In the genomic region with DNA sequence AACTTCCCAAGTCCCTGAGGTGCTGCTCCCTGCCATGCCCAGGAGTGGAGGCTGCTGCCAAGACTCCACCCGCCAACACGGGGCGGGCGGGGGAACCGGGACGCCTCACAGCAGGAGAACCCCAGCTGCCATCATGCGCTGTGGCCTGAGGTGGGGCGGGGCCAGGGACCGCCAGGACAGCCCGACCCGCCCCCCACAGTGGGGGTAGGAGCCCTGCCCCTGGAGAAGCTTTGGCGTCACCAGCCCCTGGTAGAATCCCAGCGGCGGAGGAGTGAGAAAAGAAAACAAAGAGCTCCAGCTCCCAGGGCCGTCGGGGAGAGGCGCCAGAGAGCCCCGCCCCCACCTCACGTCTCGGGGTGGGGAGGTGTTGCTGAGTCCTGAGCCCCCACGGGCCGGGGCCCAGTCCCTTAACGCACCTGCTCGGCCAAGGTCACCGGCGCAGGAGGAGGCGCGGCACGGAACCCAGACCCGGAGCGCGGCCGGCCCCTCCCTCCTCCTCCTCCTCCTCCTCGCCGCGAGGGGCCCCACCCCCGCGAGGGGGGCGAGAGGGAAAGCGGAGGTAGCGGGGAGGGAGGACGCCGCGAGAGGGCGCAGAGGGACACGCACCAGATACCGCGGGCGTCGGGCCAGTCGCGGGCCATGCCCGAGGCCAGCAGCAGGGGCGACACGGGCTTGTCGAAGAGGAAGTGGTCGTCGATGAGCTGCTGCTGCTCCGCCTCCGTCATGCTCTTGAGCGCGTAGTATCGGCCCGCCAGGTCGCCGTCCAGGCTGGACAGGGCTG, we compare ENCODE assay signal across 1 cellular context.
TF ChIP-seq lines count a peak whose summit lies in the region.

No MANE protein-coding gene starts in this region.

TF ChIP-seq in HEK293, 187 proteins besides CTCF, POLR2A, EP300 and RAD21 (continued from another document and continues in another):
- TF ChIP-seq ZNF2 (tag by site-specific recombination; IDR thresholded peaks at IDR 0.05): peak; percentile 98
- peak; percentile 87 for TF ChIP-seq ZNF837 (tag by site-specific recombination; IDR thresholded peaks at IDR 0.05)
- no peak for TF ChIP-seq ZNF658 (tag by site-specific recombination; IDR thresholded peaks at IDR 0.05)
- TF ChIP-seq PRDM6 (tag by site-specific recombination; IDR thresholded peaks at IDR 0.05): peak; percentile 21; the same call in 1 of the 2 replicates
- TF ChIP-seq ZNF433 (tag by site-specific recombination; IDR thresholded peaks at IDR 0.05; ENCODE audit: low read depth): no peak
- TF ChIP-seq TCF7L2 (IDR thresholded peaks at IDR 0.05; ENCODE audit: borderline replicate concordance, low read depth, low read length): no peak
- peak; percentile 13; the same call in 1 of the 2 replicates for TF ChIP-seq ZNF121 (tag by site-specific recombination; IDR thresholded peaks at IDR 0.05)
- no peak for TF ChIP-seq ZNF157 (tag by site-specific recombination; IDR thresholded peaks at IDR 0.05)
- TF ChIP-seq ZNF26 (tag by site-specific recombination; IDR thresholded peaks at IDR 0.05): no peak
- TF ChIP-seq ZNF660 (tag by site-specific recombination; IDR thresholded peaks at IDR 0.05): peak; percentile 30
- no peak for TF ChIP-seq ZNF155 (tag by site-specific recombination; IDR thresholded peaks at IDR 0.05)
- TF ChIP-seq ZSCAN16 (tag by site-specific recombination; IDR thresholded peaks at IDR 0.05): 0 out of 2 replicates have a peak, but pooled peaks have one; percentile 18
- no peak for TF ChIP-seq ZNF248 (tag by site-specific recombination; IDR thresholded peaks at IDR 0.05)
- TF ChIP-seq ZNF561 (tag by site-specific recombination; IDR thresholded peaks at IDR 0.05; ENCODE audit: borderline replicate concordance): peak; percentile 93; the same call in 1 of the 2 replicates
- peak; percentile 94 for TF ChIP-seq SP7 (tag by site-specific recombination; IDR thresholded peaks at IDR 0.05)
- no peak for TF ChIP-seq ELK4 (IDR thresholded peaks at IDR 0.05; ENCODE audit: borderline replicate concordance, low read depth, low read length)
- TF ChIP-seq ZNF18 (tag by site-specific recombination; IDR thresholded peaks at IDR 0.05): no peak
- no peak for TF ChIP-seq ZNF114 (tag by site-specific recombination; IDR thresholded peaks at IDR 0.05)
- TF ChIP-seq ZNF354C (tag by site-specific recombination; IDR thresholded peaks at IDR 0.05; ENCODE audit: borderline replicate concordance, low read depth): no peak
- peak; percentile 88; the same call in 1 of the 2 replicates for TF ChIP-seq ZSCAN5A (tag by site-specific recombination; IDR thresholded peaks at IDR 0.05)
- TF ChIP-seq BCL11B (tag by site-specific recombination; IDR thresholded peaks at IDR 0.05; ENCODE audit: low read depth): peak; percentile 93
- TF ChIP-seq YY1 (tag by site-specific recombination; IDR thresholded peaks at IDR 0.05): 0 out of 2 replicates have a peak, but pooled peaks have one; percentile 39
- TF ChIP-seq KLF10 (tag by site-specific recombination; IDR thresholded peaks at IDR 0.05): peak; percentile 96
- TF ChIP-seq ZNF239 (tag by site-specific recombination; IDR thresholded peaks at IDR 0.05): peak; percentile 72
- TF ChIP-seq ZFP69B (tag by site-specific recombination; IDR thresholded peaks at IDR 0.05): peak; percentile 98
- no peak for TF ChIP-seq ZNF404 (tag by site-specific recombination; IDR thresholded peaks at IDR 0.05)
- no peak for TF ChIP-seq SALL2 (tag by site-specific recombination; IDR thresholded peaks at IDR 0.05; ENCODE audit: borderline replicate concordance)
- no peak for TF ChIP-seq ZNF350 (tag by site-specific recombination; IDR thresholded peaks at IDR 0.05)
- TF ChIP-seq WT1 (tag by site-specific recombination; IDR thresholded peaks at IDR 0.05): peak; percentile 93
- TF ChIP-seq, protein P1, sequence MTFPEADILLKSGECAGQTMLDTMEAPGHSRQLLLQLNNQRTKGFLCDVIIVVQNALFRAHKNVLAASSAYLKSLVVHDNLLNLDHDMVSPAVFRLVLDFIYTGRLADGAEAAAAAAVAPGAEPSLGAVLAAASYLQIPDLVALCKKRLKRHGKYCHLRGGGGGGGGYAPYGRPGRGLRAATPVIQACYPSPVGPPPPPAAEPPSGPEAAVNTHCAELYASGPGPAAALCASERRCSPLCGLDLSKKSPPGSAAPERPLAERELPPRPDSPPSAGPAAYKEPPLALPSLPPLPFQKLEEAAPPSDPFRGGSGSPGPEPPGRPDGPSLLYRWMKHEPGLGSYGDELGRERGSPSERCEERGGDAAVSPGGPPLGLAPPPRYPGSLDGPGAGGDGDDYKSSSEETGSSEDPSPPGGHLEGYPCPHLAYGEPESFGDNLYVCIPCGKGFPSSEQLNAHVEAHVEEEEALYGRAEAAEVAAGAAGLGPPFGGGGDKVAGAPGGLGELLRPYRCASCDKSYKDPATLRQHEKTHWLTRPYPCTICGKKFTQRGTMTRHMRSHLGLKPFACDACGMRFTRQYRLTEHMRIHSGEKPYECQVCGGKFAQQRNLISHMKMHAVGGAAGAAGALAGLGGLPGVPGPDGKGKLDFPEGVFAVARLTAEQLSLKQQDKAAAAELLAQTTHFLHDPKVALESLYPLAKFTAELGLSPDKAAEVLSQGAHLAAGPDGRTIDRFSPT (tag by site-specific recombination; IDR thresholded peaks at IDR 0.05): peak; percentile 93
- TF ChIP-seq ZNF768 (tag by site-specific recombination; IDR thresholded peaks at IDR 0.05): no peak
- no peak for TF ChIP-seq ZNF138 (tag by site-specific recombination; IDR thresholded peaks at IDR 0.05; ENCODE audit: borderline replicate concordance)
- TF ChIP-seq EGR2 (tag by site-specific recombination; IDR thresholded peaks at IDR 0.05; ENCODE audit: low read depth): peak; percentile 97
- no peak for TF ChIP-seq BCL6B (tag by site-specific recombination; IDR thresholded peaks at IDR 0.05)
- TF ChIP-seq ZNF202 (tag by site-specific recombination; IDR thresholded peaks at IDR 0.05; ENCODE audit: borderline replicate concordance): no peak
- TF ChIP-seq ZNF654 (tag by site-specific recombination; IDR thresholded peaks at IDR 0.05; ENCODE audit: low read depth): no peak
- TF ChIP-seq ZNF514 (tag by site-specific recombination; IDR thresholded peaks at IDR 0.05): no peak
- 0 out of 2 replicates have a peak, but pooled peaks have one; percentile 33 for TF ChIP-seq ZNF335 (tag by site-specific recombination; conservative IDR thresholded peaks at IDR 0.05)
- no peak for TF ChIP-seq GLI4 (tag by site-specific recombination; IDR thresholded peaks at IDR 0.05)
- TF ChIP-seq ZBTB1 (tag by site-specific recombination; IDR thresholded peaks at IDR 0.05): peak; percentile 91
- no peak for TF ChIP-seq ZNF148 (tag by site-specific recombination; IDR thresholded peaks at IDR 0.05; ENCODE audit: borderline replicate concordance)
- TF ChIP-seq KLF17 (tag by site-specific recombination; IDR thresholded peaks at IDR 0.05): peak; percentile 98
- TF ChIP-seq ZNF211 (tag by site-specific recombination; IDR thresholded peaks at IDR 0.05; ENCODE audit: low read depth): no peak
- TF ChIP-seq ZXDB (tag by site-specific recombination; IDR thresholded peaks at IDR 0.05): peak; percentile 100
- peak; percentile 71 for TF ChIP-seq SP2 (tag by site-specific recombination; IDR thresholded peaks at IDR 0.05)
- TF ChIP-seq ZNF580 (tag by site-specific recombination; IDR thresholded peaks at IDR 0.05): peak; percentile 62; the same call in 1 of the 2 replicates
- no peak for TF ChIP-seq ZNF274 (IDR thresholded peaks at IDR 0.05; ENCODE audit: low read length)
- no peak for TF ChIP-seq ZNF274 (tag by site-specific recombination; IDR thresholded peaks at IDR 0.05; ENCODE audit: borderline replicate concordance)
- peak; percentile 87 for TF ChIP-seq ZNF366 (tag by site-specific recombination; conservative IDR thresholded peaks at IDR 0.05)
